In genomic region chr11:68191661-68192579, GRCh38 we compare ENCODE assay signal across 19 cellular contexts. TPM values are rescaled to one million over a fixed set of nuclear protein-coding genes. Genes with fewer than 3 reads are reported as not detected.
DNase-seq lines count a peak whose midpoint lies in the region; ATAC-seq and TF ChIP-seq lines count a peak whose summit lies in the region.
"Had no signal": no experiment of that assay in that cellular context is flagged by ENCODE, and none has a peak within 500 bp of the region (broad histone marks: within the 10 kb centered on the region; RNA-seq: fewer than 3 reads in every experiment).

No MANE protein-coding gene starts in this region.

- WGBS in smooth muscle cell (ENCODE audit: low lambda C conversion rate) = 77% methylated on average over 5 of the region's 5 CpGs

- H3K4me3 ChIP-seq in Panc1 (ENCODE audit: low read depth in 2 of 2, low read length in 2 of 2) (no peak overlapping the region), fibroblast of mammary gland (ENCODE audit: control insufficient read depth, low read depth, low read length) (no peak overlapping the region), smooth muscle cell (no peak overlapping the region)

- H3K27me3 ChIP-seq in Panc1 (ENCODE audit: control insufficient read depth, insufficient read depth, low read length) (no peaks in the 10 kb centered on the region), smooth muscle cell (ENCODE audit: low read depth) (no peaks in the 10 kb centered on the region)

- H3K9me3 ChIP-seq in Panc1 (ENCODE audit: control insufficient read depth, insufficient read depth, low read depth, low read length) = no peaks in the 10 kb centered on the region
- no peaks in the 10 kb centered on the region for H3K9me3 ChIP-seq in smooth muscle cell (replicated peaks; ENCODE audit: low read depth)

- intact Hi-C loops in Panc1 (cut with micrococcal nuclease; ENCODE audit: unreplicated experiment) = no loop called here

- CTCF ChIA-PET in Panc1 (lab: Charles Lee) = interaction anchor here (0.7 kb wide), 1 partner anchor 16 kb away, joined by 3 read pairs; no protein-coding TSS in a partner anchor

- POLR2A ChIA-PET in Panc1 (lab: Charles Lee) = interaction anchor here (0.5 kb wide), 1 partner anchor 153 kb away, joined by 3 read pairs; the partner anchor contains the start of gene TCIRG1

- H3K27ac ChIP-seq in Panc1 (ENCODE audit: low read length) (no peak overlapping the region), smooth muscle cell (ENCODE audit: low read depth) (peak overlapping the region; percentile 55)

- BruUV-seq in Panc1 (replicated peaks; lab: Mats Ljungman, UMichigan) = no TSS peak

- TF ChIP-seq CTCF in Panc1 (IDR thresholded peaks at IDR 0.05) = no peak
- no peak for TF ChIP-seq CTCF in fibroblast of mammary gland (conservative IDR thresholded peaks at IDR 0.05; ENCODE audit: control insufficient read depth, insufficient read depth, low read depth, low read length)
- no peak for TF ChIP-seq CTCF in smooth muscle cell (IDR thresholded peaks at IDR 0.05; ENCODE audit: borderline replicate concordance, insufficient read depth, poor library complexity, severe bottlenecking)

- H3F3A ChIP-seq in smooth muscle cell (ENCODE audit: low read depth) = peaks cover 9% of the 10 kb centered on the region

- peak; percentile 59 for ATAC-seq in Panc1

- in situ Hi-C loops in Panc1 (cut with HindIII; ENCODE audit: low pct_unique_long_range_greater_than_20kb, low sequenced_read_pairs) = no loop called here

- no peak overlapping the region for H2AFZ ChIP-seq in smooth muscle cell (ENCODE audit: low read depth)

- H3K4me1 ChIP-seq in Panc1 (ENCODE audit: control insufficient read depth, insufficient read depth, low read length) (0 out of 2 replicates have a peak, but pooled peaks cover 3% of the 10 kb centered on the region), smooth muscle cell (ENCODE audit: low read depth) (no peaks in the 10 kb centered on the region)

- DNase-seq in DMS53 (lab: John Stamatoyannopoulos, UW) (peak; percentile 71), DMS53 treated with DMSO at 0.1 percent for 48 hours (lab: John Stamatoyannopoulos, UW; ENCODE audit: unreplicated experiment) (no peak), Panc1 (ENCODE audit: low read depth, low spot score) (no peak), fibroblast of mammary gland (ENCODE audit: low read depth) (peak; percentile 17), smooth muscle cell (lab: John Stamatoyannopoulos, UW; ENCODE audit: unreplicated experiment) (no peak), NCI-H1694 (lab: John Stamatoyannopoulos, UW) (no peak), GM03348 (ENCODE audit: low spot score) (no peak), globus pallidus (ENCODE audit: low spot score) (no peak)
- DNase-seq: 8988T; activated CD4-positive, alpha-beta T cell treated with anti-CD3 and anti-CD28 coated beads, Interleukin-2, amount 50 U/mL, for 48 hours; activated gamma-delta T cell; cerebellar nuclear complex; COR-L47; NCI-H146; NCI-H510A treated with DMSO at 0.1 percent for 48 hours; RPMI8226; small intestine; substantia nigra; T1000 had no signal

- H3K79me2 ChIP-seq in smooth muscle cell (ENCODE audit: low read depth) = peaks cover 98% of the 10 kb centered on the region

- no peaks in the 10 kb centered on the region for H3K36me3 ChIP-seq in Panc1 (ENCODE audit: control insufficient read depth, insufficient read depth, low read length)
- H3K36me3 ChIP-seq in smooth muscle cell (ENCODE audit: low read depth) = no peaks in the 10 kb centered on the region

- peaks cover 100% of the 10 kb centered on the region for H4K20me1 ChIP-seq in smooth muscle cell (ENCODE audit: low read depth)

- no peak overlapping the region for H3K4me2 ChIP-seq in smooth muscle cell

- H3K9ac ChIP-seq in smooth muscle cell (ENCODE audit: low read depth) = no peak overlapping the region

RNA-seq across cellular contexts. Expression of gene KMT5B, which starts 21.2 kb away (rescaled TPM):
- 48.6 TPM for total RNA-seq in Panc1 (2021; ENCODE audit: unreplicated experiment)
- polyA plus RNA-seq in Panc1 (2012; ENCODE audit: insufficient read length) = 36.9 TPM
- 26.5 and 35.0 TPM in 2 replicates for total RNA-seq in smooth muscle cell
- polyA plus RNA-seq in smooth muscle cell = 32.1 and 32.9 TPM in 2 replicates

Comparison
In these comparisons a context has a peak if more than half of its experiments do, and no peak if none do; other contexts are left out.
1. DNase-seq: peak in DMS53 (single experiment) and fibroblast of mammary gland (single experiment); none in DMS53 treated with DMSO at 0.1 percent for 48 hours (single experiment), Panc1 (single experiment), smooth muscle cell (single experiment), NCI-H1694 (single experiment), GM03348 (single experiment) and globus pallidus (single experiment).